ENCODE assay signal across 8 cellular contexts in genomic region chr1:205061665-205062069, GRCh38. TPM values are rescaled to one million over a fixed set of nuclear protein-coding genes. Genes with fewer than 3 reads are reported as not detected.
A peak's percentile ranks its signal among the peaks of the same experiment; 100 is the strongest.
DNase-seq lines count a peak whose midpoint lies in the region; ATAC-seq and TF ChIP-seq lines count a peak whose summit lies in the region.

No MANE protein-coding gene starts in this region.

- H3K27ac ChIP-seq in OCI-LY3 (ENCODE audit: low read length) (no peak overlapping the region), esophagus muscularis mucosa (replicated peaks in 1 of 4) (no peak overlapping the region)
- no peak overlapping the region for H3K27ac ChIP-seq in naive thymus-derived CD4-positive, alpha-beta T cell (ENCODE audit: low read depth, low read length)

- H3K9me3 ChIP-seq in OCI-LY3 (ENCODE audit: insufficient read depth, low read length) (no peaks in the 10 kb centered on the region), esophagus muscularis mucosa (no peaks in the 10 kb centered on the region)
- H3K9me3 ChIP-seq in naive thymus-derived CD4-positive, alpha-beta T cell (ENCODE audit: control insufficient read depth in 2 of 3, low read length in 3 of 3): no peaks in the 10 kb centered on the region

- POLR2A ChIA-PET in naive thymus-derived CD4-positive, alpha-beta T cell (lab: Charles Lee): no interaction called here

- CTCF ChIA-PET in naive thymus-derived CD4-positive, alpha-beta T cell (lab: Charles Lee): interaction anchor here (0.6 to 3.3 kb wide), 8 partner anchors 23 to 86 kb away, joined by 3 to 18 read pairs (median 4); no protein-coding TSS in a partner anchor

- intact Hi-C loops in esophagus muscularis mucosa (cut with DNase I): loop anchor here (2.0 kb wide), 1 partner anchor 73 kb away; no protein-coding TSS in a partner anchor
- intact Hi-C loops in naive thymus-derived CD4-positive, alpha-beta T cell (cut with micrococcal nuclease): loop anchor here (1.0 kb wide), 3 partner anchors 72 to 195 kb away; no protein-coding TSS in a partner anchor

- peak overlapping the region; percentile 53 for H3K9ac ChIP-seq in OCI-LY3 (ENCODE audit: low read length)

- TF ChIP-seq POLR2A in esophagus muscularis mucosa (IDR thresholded peaks at IDR 0.05; ENCODE audit: low read depth): no peak

- no peaks in the 10 kb centered on the region for H3K27me3 Mint-ChIP-seq in naive thymus-derived CD4-positive, alpha-beta T cell

- ATAC-seq in naive thymus-derived CD4-positive, alpha-beta T cell: peak; percentile 83
- peak; percentile 49 for ATAC-seq in stimulated activated effector memory CD8-positive, alpha-beta T cell treated with anti-CD3 and anti-CD28 coated beads, Interleukin-12 subunit alpha, Interleukin-12 subunit beta, amount 100 ng/mL, for 72 hours
- no peak for ATAC-seq in GM21360 (IDR thresholded peaks at IDR 0.05; ENCODE audit: unreplicated experiment)

- no peaks in the 10 kb centered on the region for H3K36me3 ChIP-seq in OCI-LY3 (replicated peaks; ENCODE audit: low read depth, low read length)
- no peaks in the 10 kb centered on the region for H3K36me3 ChIP-seq in esophagus muscularis mucosa
- no peaks in the 10 kb centered on the region for H3K36me3 ChIP-seq in naive thymus-derived CD4-positive, alpha-beta T cell (ENCODE audit: control insufficient read depth in 2 of 3, insufficient read depth in 3 of 3, low read length in 3 of 3)

- 37% methylated on average over 8 of the region's 13 CpGs for WGBS in esophagus muscularis mucosa

- peaks cover 0 to 4% (median 0%) of the 10 kb centered on the region in 7 donors for H3K4me1 Mint-ChIP-seq in naive thymus-derived CD4-positive, alpha-beta T cell
- no peaks in the 10 kb centered on the region for H3K4me1 Mint-ChIP-seq in stimulated activated effector memory CD8-positive, alpha-beta T cell treated with anti-CD3 and anti-CD28 coated beads, Interleukin-12 subunit alpha, Interleukin-12 subunit beta, amount 100 ng/mL, for 72 hours

- H3K79me2 ChIP-seq in OCI-LY3 (ENCODE audit: low read length): no peaks in the 10 kb centered on the region

- H3K36me3 Mint-ChIP-seq in naive thymus-derived CD4-positive, alpha-beta T cell: no peaks in the 10 kb centered on the region
- no peaks in the 10 kb centered on the region for H3K36me3 Mint-ChIP-seq in stimulated activated effector memory CD8-positive, alpha-beta T cell treated with anti-CD3 and anti-CD28 coated beads, Interleukin-12 subunit alpha, Interleukin-12 subunit beta, amount 100 ng/mL, for 72 hours

- no peaks in the 10 kb centered on the region for H4K20me1 ChIP-seq in OCI-LY3 (ENCODE audit: insufficient read depth, low read length)

- no peaks in the 10 kb centered on the region for H3K9me3 Mint-ChIP-seq in naive thymus-derived CD4-positive, alpha-beta T cell
- no peaks in the 10 kb centered on the region for H3K9me3 Mint-ChIP-seq in stimulated activated effector memory CD8-positive, alpha-beta T cell treated with anti-CD3 and anti-CD28 coated beads, Interleukin-12 subunit alpha, Interleukin-12 subunit beta, amount 100 ng/mL, for 72 hours

- H3K27ac Mint-ChIP-seq in naive thymus-derived CD4-positive, alpha-beta T cell: no peak overlapping the region
- H3K27ac Mint-ChIP-seq in stimulated activated effector memory CD8-positive, alpha-beta T cell treated with anti-CD3 and anti-CD28 coated beads, Interleukin-12 subunit alpha, Interleukin-12 subunit beta, amount 100 ng/mL, for 72 hours: no peak overlapping the region

- peak overlapping the region; percentile 97 for H3K4me2 ChIP-seq in OCI-LY3 (ENCODE audit: low read length)

- DNase-seq in COLO668 (lab: John Stamatoyannopoulos, UW; ENCODE audit: unreplicated experiment) (peak; percentile 75), activated T-cell treated with anti-CD3 and anti-CD28 coated beads for 4 hours (peak; percentile 33), esophagus muscularis mucosa (ENCODE audit: extremely low spot score) (no peak)
- peak; percentile 58 to 79 (median 72) for DNase-seq in naive thymus-derived CD4-positive, alpha-beta T cell
- peak; percentile 53 to 87 for DNase-seq in stimulated activated effector memory CD8-positive, alpha-beta T cell treated with anti-CD3 and anti-CD28 coated beads, Interleukin-12 subunit alpha, Interleukin-12 subunit beta, amount 100 ng/mL, for 72 hours (ENCODE audit: low spot score in 2 of 2)

- peak overlapping the region; percentile 89 for H2AFZ ChIP-seq in OCI-LY3 (ENCODE audit: low read depth, low read length)

- TF ChIP-seq RAD21 in Ishikawa (IDR thresholded peaks at IDR 0.05; ENCODE audit: low read depth): peak; percentile 92

- TF ChIP-seq CTCF in OCI-LY3 (IDR thresholded peaks at IDR 0.05; ENCODE audit: low read depth, low read length): peak; percentile 100
- peak; percentile 82 to 89 (median 84) for TF ChIP-seq CTCF in esophagus muscularis mucosa (IDR thresholded peaks at IDR 0.05)

- H3K4me1 ChIP-seq in OCI-LY3 (ENCODE audit: low read length): peaks cover 13% of the 10 kb centered on the region
- H3K4me1 ChIP-seq in esophagus muscularis mucosa: peaks cover 6 to 12% (median 9%) of the 10 kb centered on the region in 4 donors
- H3K4me1 ChIP-seq in naive thymus-derived CD4-positive, alpha-beta T cell (ENCODE audit: control insufficient read depth in 2 of 2, insufficient read depth in 2 of 2, low read length in 2 of 2): no peaks in the 10 kb centered on the region

- H3K27me3 ChIP-seq in OCI-LY3 (ENCODE audit: low read depth, low read length) (0 out of 2 replicates have a peak, but pooled peaks cover 3% of the 10 kb centered on the region), esophagus muscularis mucosa (peaks cover 0 to 3% (median 0%) of the 10 kb centered on the region in 4 donors)
- H3K27me3 ChIP-seq in naive thymus-derived CD4-positive, alpha-beta T cell (ENCODE audit: control insufficient read depth in 2 of 2, insufficient read depth in 2 of 2, low read length in 2 of 2): no peaks in the 10 kb centered on the region

- TF ChIP-seq EP300 in Ishikawa (IDR thresholded peaks at IDR 0.05; ENCODE audit: borderline replicate concordance): no peak
- no peak for TF ChIP-seq EP300 in esophagus muscularis mucosa (IDR thresholded peaks at IDR 0.05)

- H3K4me3 ChIP-seq in OCI-LY3 (ENCODE audit: low read length) (peak overlapping the region; percentile 76), esophagus muscularis mucosa (no peak overlapping the region)
- no peak overlapping the region for H3K4me3 ChIP-seq in naive thymus-derived CD4-positive, alpha-beta T cell (ENCODE audit: low read length)

- no peak overlapping the region for H3K4me3 Mint-ChIP-seq in naive thymus-derived CD4-positive, alpha-beta T cell
- H3K4me3 Mint-ChIP-seq in stimulated activated effector memory CD8-positive, alpha-beta T cell treated with anti-CD3 and anti-CD28 coated beads, Interleukin-12 subunit alpha, Interleukin-12 subunit beta, amount 100 ng/mL, for 72 hours: no peak overlapping the region

TF ChIP-seq in Ishikawa, 13 proteins besides CTCF, POLR2A, EP300 and RAD21:
- no peak for TF ChIP-seq EGR1 (IDR thresholded peaks at IDR 0.05)
- TF ChIP-seq TCF12 (IDR thresholded peaks at IDR 0.05; ENCODE audit: low read depth): no peak
- no peak for TF ChIP-seq REST (IDR thresholded peaks at IDR 0.05; ENCODE audit: low read depth)
- TF ChIP-seq TAF1 (IDR thresholded peaks at IDR 0.05; ENCODE audit: low read depth): no peak

RNA-seq across cellular contexts. Expression of gene CNTN2, which starts 18.7 kb away (rescaled TPM):
- 1 to 10 TPM; 1.9 to 6.2 (median 2.9) TPM for total RNA-seq in esophagus muscularis mucosa
- total RNA-seq in naive thymus-derived CD4-positive, alpha-beta T cell: not detected
- polyA plus RNA-seq in naive thymus-derived CD4-positive, alpha-beta T cell: not detected

RNA-seq across cellular contexts. Expression of gene TMEM81, which starts 22.6 kb away (rescaled TPM):
- 1 to 10 TPM in 3 of 4 donors, under 1 TPM in 1; 0.99 to 2.1 (median 1.2) TPM for total RNA-seq in esophagus muscularis mucosa
- 1 to 10 TPM; 2.3 to 8.9 (median 3.7) TPM for total RNA-seq in naive thymus-derived CD4-positive, alpha-beta T cell
- under 1 TPM; 0.79 to 0.83 TPM for polyA plus RNA-seq in naive thymus-derived CD4-positive, alpha-beta T cell
